1 cellular context compared by ENCODE assay signal in the genomic region with DNA sequence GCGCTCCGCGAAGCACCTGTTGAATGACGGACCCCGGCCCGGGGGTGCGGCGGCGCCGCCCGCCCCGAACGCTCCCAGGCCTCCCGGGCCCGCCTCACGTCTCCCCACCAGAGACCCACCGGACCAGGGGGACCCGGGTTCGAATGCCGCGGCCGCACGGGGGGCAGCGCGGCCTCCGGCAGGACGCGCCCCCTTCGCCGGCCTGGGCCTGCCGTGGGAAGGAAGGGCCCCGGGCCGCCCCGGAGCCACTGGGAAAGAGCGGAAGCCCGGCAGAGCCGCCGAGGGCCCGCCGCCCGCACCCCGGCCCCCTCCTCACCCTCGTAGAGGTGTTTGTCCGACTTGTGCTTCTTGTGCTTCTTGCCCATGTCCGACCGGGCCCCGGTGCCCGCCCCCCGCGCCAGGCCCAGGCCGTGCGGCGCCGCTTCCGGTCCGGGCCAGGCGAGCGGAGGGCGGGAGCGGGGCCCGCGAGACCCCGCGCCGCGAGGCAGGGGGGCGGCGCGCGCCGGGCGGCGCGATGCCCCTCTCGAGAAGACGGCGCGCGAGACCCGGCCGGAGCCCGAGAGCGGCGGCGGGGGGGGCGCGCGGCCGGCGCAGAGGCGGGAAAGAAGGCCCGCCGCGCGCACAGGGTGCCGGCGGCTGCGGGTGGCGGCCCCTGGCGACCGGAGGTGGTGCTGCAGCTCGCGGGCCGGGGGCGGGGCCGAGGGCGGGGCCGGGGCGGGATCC.
TF ChIP-seq lines count a peak whose summit lies in the region.

Gene BRD7, minus strand, starts transcription at position 579 of the 723 bp plus-strand sequence. Its CDS starts 214 bp downstream, at position 365.

TF ChIP-seq in HepG2, 621 proteins besides CTCF, POLR2A, EP300 and RAD21 (continued from another document and continues in another):
- TF ChIP-seq, protein P1, sequence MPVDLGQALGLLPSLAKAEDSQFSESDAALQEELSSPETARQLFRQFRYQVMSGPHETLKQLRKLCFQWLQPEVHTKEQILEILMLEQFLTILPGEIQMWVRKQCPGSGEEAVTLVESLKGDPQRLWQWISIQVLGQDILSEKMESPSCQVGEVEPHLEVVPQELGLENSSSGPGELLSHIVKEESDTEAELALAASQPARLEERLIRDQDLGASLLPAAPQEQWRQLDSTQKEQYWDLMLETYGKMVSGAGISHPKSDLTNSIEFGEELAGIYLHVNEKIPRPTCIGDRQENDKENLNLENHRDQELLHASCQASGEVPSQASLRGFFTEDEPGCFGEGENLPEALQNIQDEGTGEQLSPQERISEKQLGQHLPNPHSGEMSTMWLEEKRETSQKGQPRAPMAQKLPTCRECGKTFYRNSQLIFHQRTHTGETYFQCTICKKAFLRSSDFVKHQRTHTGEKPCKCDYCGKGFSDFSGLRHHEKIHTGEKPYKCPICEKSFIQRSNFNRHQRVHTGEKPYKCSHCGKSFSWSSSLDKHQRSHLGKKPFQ (CRISPR knock-in tag; IDR thresholded peaks at IDR 0.05; ENCODE audit: insufficient replicate concordance) = no peak
- TF ChIP-seq MTA1 (CRISPR knock-in tag; IDR thresholded peaks at IDR 0.05; ENCODE audit: borderline replicate concordance) = no peak
- no peak for TF ChIP-seq CBX5 (CRISPR knock-in tag; IDR thresholded peaks at IDR 0.05; ENCODE audit: borderline replicate concordance)
- no peak for TF ChIP-seq ZFP37 (CRISPR knock-in tag; IDR thresholded peaks at IDR 0.05; ENCODE audit: borderline replicate concordance)
- TF ChIP-seq ZNF33B (CRISPR knock-in tag; IDR thresholded peaks at IDR 0.05) = no peak
- TF ChIP-seq ZNF33A (CRISPR knock-in tag; IDR thresholded peaks at IDR 0.05; ENCODE audit: borderline replicate concordance) = no peak
- TF ChIP-seq, protein P2, sequence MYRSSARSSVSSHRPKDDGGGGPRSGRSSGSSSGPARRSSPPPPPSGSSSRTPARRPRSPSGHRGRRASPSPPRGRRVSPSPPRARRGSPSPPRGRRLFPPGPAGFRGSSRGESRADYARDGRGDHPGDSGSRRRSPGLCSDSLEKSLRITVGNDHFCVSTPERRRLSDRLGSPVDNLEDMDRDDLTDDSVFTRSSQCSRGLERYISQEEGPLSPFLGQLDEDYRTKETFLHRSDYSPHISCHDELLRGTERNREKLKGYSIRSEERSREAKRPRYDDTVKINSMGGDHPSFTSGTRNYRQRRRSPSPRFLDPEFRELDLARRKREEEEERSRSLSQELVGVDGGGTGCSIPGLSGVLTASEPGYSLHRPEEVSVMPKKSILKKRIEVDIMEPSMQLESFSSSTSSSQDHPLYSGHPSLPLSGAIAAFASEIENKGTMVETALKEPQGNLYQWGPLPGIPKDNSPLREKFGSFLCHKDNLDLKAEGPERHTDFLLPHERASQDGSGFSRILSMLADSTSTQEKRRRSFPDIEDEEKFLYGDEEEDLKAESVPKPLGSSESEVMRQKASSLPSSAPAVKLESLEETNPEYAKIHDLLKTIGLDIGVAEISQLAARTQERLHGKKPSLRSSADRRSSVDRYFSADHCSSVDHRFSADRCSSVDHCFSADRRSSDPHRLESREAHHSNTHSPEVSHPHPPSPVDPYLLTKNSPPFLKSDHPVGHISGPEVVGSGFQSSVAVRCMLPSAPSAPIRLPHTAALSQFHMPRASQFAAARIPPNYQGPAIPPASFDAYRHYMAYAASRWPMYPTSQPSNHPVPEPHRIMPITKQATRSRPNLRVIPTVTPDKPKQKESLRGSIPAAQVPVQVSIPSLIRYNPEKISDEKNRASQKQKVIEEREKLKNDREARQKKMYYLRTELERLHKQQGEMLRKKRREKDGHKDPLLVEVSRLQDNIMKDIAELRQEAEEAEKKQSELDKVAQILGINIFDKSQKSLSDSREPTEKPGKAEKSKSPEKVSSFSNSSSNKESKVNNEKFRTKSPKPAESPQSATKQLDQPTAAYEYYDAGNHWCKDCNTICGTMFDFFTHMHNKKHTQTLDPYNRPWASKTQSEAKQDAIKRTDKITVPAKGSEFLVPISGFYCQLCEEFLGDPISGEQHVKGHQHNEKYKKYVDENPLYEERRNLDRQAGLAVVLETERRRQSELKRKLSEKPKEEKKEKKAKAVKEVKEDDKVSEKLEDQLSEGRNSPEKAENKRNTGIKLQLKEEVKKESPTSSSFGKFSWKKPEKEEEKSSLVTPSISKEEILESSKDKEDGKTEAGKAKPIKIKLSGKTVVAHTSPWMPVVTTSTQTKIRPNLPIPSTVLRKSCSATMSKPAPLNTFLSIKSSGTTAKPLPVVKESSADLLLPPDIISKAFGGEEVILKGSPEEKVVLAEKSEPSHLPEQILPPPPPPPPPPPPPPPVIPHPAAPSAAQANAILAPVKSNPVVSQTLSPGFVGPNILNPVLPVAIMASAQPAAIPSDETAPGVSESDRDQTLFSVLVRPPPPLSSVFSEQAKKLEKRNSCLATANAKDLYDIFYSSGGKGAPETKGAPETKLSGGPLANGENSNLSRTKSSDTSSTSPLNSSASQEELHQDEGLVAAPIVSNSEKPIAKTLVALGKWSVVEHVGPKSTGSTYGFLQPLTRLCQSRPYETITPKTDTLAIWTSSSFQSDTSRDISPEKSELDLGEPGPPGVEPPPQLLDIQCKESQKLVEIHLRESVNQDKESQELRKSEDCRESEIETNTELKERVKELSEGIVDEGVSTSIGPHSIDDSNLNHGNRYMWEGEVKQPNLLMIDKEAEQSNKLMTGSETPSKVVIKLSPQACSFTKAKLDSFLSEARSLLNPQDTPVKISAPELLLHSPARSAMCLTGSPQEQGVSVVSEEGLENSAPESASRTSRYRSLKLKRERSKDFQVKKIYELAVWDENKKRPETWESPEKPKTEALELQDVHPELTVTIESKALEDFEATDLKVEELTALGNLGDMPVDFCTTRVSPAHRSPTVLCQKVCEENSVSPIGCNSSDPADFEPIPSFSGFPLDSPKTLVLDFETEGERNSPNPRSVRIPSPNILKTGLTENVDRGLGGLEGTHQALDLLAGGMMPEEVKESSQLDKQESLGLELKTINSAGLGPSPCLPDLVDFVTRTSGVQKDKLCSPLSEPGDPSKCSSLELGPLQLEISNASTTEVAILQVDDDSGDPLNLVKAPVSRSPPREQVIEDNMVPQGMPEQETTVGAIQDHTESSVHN (CRISPR knock-in tag; IDR thresholded peaks at IDR 0.05) = no peak
- TF ChIP-seq HOXA7 (CRISPR knock-in tag; IDR thresholded peaks at IDR 0.05) = no peak
- no peak for TF ChIP-seq ZSCAN29 (CRISPR knock-in tag; conservative IDR thresholded peaks at IDR 0.05)
- TF ChIP-seq CC2D1A (CRISPR knock-in tag; IDR thresholded peaks at IDR 0.05) = no peak
- no peak for TF ChIP-seq ZNF879 (CRISPR knock-in tag; IDR thresholded peaks at IDR 0.05)
- TF ChIP-seq ZNF138 (CRISPR knock-in tag; IDR thresholded peaks at IDR 0.05; ENCODE audit: low read depth) = no peak
- peak; percentile 68 for TF ChIP-seq ZNF883 (CRISPR knock-in tag; IDR thresholded peaks at IDR 0.05; ENCODE audit: not compliant biosample characterization)
- 0 out of 2 replicates have a peak, but pooled peaks have one; percentile 15 for TF ChIP-seq NFKB2 (CRISPR knock-in tag; IDR thresholded peaks at IDR 0.05; ENCODE audit: borderline replicate concordance)
- TF ChIP-seq ZFY (CRISPR knock-in tag; IDR thresholded peaks at IDR 0.05) = peak; percentile 88
- TF ChIP-seq NR3C1 (CRISPR knock-in tag; IDR thresholded peaks at IDR 0.05) = no peak
- TF ChIP-seq, protein P3, sequence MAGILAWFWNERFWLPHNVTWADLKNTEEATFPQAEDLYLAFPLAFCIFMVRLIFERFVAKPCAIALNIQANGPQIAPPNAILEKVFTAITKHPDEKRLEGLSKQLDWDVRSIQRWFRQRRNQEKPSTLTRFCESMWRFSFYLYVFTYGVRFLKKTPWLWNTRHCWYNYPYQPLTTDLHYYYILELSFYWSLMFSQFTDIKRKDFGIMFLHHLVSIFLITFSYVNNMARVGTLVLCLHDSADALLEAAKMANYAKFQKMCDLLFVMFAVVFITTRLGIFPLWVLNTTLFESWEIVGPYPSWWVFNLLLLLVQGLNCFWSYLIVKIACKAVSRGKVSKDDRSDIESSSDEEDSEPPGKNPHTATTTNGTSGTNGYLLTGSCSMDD (CRISPR knock-in tag; IDR thresholded peaks at IDR 0.05) = no peak
- no peak for TF ChIP-seq THYN1 (CRISPR knock-in tag; IDR thresholded peaks at IDR 0.05; ENCODE audit: borderline replicate concordance, low read depth)
- TF ChIP-seq ZBTB20 (CRISPR knock-in tag; IDR thresholded peaks at IDR 0.05; ENCODE audit: borderline replicate concordance, low read depth) = no peak
- TF ChIP-seq, protein P4, sequence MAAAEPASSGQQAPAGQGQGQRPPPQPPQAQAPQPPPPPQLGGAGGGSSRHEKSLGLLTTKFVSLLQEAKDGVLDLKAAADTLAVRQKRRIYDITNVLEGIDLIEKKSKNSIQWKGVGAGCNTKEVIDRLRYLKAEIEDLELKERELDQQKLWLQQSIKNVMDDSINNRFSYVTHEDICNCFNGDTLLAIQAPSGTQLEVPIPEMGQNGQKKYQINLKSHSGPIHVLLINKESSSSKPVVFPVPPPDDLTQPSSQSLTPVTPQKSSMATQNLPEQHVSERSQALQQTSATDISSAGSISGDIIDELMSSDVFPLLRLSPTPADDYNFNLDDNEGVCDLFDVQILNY (CRISPR knock-in tag; conservative IDR thresholded peaks at IDR 0.05) = 0 out of 2 replicates have a peak, but pooled peaks have one; percentile 9
- TF ChIP-seq, protein P5, sequence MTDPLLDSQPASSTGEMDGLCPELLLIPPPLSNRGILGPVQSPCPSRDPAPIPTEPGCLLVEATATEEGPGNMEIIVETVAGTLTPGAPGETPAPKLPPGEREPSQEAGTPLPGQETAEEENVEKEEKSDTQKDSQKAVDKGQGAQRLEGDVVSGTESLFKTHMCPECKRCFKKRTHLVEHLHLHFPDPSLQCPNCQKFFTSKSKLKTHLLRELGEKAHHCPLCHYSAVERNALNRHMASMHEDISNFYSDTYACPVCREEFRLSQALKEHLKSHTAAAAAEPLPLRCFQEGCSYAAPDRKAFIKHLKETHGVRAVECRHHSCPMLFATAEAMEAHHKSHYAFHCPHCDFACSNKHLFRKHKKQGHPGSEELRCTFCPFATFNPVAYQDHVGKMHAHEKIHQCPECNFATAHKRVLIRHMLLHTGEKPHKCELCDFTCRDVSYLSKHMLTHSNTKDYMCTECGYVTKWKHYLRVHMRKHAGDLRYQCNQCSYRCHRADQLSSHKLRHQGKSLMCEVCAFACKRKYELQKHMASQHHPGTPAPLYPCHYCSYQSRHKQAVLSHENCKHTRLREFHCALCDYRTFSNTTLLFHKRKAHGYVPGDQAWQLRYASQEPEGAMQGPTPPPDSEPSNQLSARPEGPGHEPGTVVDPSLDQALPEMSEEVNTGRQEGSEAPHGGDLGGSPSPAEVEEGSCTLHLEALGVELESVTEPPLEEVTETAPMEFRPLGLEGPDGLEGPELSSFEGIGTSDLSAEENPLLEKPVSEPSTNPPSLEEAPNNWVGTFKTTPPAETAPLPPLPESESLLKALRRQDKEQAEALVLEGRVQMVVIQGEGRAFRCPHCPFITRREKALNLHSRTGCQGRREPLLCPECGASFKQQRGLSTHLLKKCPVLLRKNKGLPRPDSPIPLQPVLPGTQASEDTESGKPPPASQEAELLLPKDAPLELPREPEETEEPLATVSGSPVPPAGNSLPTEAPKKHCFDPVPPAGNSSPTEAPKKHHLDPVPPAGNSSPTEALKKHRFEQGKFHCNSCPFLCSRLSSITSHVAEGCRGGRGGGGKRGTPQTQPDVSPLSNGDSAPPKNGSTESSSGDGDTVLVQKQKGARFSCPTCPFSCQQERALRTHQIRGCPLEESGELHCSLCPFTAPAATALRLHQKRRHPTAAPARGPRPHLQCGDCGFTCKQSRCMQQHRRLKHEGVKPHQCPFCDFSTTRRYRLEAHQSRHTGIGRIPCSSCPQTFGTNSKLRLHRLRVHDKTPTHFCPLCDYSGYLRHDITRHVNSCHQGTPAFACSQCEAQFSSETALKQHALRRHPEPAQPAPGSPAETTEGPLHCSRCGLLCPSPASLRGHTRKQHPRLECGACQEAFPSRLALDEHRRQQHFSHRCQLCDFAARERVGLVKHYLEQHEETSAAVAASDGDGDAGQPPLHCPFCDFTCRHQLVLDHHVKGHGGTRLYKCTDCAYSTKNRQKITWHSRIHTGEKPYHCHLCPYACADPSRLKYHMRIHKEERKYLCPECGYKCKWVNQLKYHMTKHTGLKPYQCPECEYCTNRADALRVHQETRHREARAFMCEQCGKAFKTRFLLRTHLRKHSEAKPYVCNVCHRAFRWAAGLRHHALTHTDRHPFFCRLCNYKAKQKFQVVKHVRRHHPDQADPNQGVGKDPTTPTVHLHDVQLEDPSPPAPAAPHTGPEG (CRISPR knock-in tag; IDR thresholded peaks at IDR 0.05) = no peak
- no peak for TF ChIP-seq ZNF589 (CRISPR knock-in tag; conservative IDR thresholded peaks at IDR 0.05)
- no peak for TF ChIP-seq XRCC5 (optimal IDR thresholded peaks at IDR 0.05; ENCODE audit: low read length)
- no peak for TF ChIP-seq RFXANK (CRISPR knock-in tag; IDR thresholded peaks at IDR 0.05)
- no peak for TF ChIP-seq GATA4 (IDR thresholded peaks at IDR 0.05; ENCODE audit: borderline replicate concordance, low read depth)
- no peak for TF ChIP-seq MLLT10 (CRISPR knock-in tag; IDR thresholded peaks at IDR 0.05)
- TF ChIP-seq NONO (IDR thresholded peaks at IDR 0.05) = no peak
- no peak for TF ChIP-seq NONO (CRISPR knock-in tag; conservative IDR thresholded peaks at IDR 0.05)
- TF ChIP-seq ARID5B (CRISPR knock-in tag; IDR thresholded peaks at IDR 0.05) = no peak
- no peak for TF ChIP-seq ZNF253 (CRISPR knock-in tag; IDR thresholded peaks at IDR 0.05; ENCODE audit: borderline replicate concordance)
